11 cellular contexts compared by ENCODE assay signal in the genomic region with DNA sequence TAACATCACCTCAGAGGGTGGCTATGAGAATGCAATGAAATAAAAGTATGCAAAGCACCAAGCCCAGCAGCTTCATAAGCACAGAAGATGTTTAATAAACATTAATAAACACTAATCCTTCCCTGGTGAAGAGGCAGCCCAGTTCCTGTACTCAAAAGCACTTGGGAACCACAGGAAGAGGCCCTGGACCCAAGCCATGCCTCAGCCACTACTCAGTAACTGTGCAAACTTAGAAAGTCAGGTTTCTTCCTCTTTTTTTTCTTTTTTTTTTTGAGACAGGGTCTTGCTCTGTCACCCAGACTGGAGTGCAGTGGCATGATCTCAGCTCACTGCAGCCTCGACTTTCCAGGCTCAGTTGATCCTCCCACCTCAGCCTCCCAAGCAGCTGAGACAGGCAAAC. TPM values are rescaled to one million over a fixed set of nuclear protein-coding genes. Genes with fewer than 3 reads are reported as not detected.
DNase-seq lines count a peak whose midpoint lies in the region; ATAC-seq lines count a peak whose summit lies in the region.
"Had no signal": no experiment of that assay in that cellular context is flagged by ENCODE, and none has a peak within 500 bp of the region (broad histone marks: within the 10 kb centered on the region; RNA-seq: fewer than 3 reads in every experiment).

No MANE protein-coding gene starts in this region.

- H3K9me3 ChIP-seq in Karpas-422 (ENCODE audit: low read length): no peaks in the 10 kb centered on the region
- H3K9me3 ChIP-seq in naive thymus-derived CD4-positive, alpha-beta T cell (ENCODE audit: control insufficient read depth in 2 of 3, low read length in 3 of 3): no peaks in the 10 kb centered on the region
- H3K9me3 ChIP-seq in effector memory CD4-positive, alpha-beta T cell (ENCODE audit: control insufficient read depth, low read length): no peaks in the 10 kb centered on the region
- H3K9me3 ChIP-seq: prostate gland had no signal

- no peak overlapping the region for H3K4me3 ChIP-seq in Karpas-422 (ENCODE audit: low read length)
- no peak overlapping the region for H3K4me3 ChIP-seq in naive thymus-derived CD4-positive, alpha-beta T cell (ENCODE audit: low read length)
- H3K4me3 ChIP-seq in effector memory CD4-positive, alpha-beta T cell (ENCODE audit: insufficient read depth, low read depth, low read length, poor library complexity, severe bottlenecking): no peak overlapping the region
- H3K4me3 ChIP-seq: prostate gland had no signal

- no peak for ATAC-seq in activated T-helper 17 cell treated with anti-CD3 and anti-CD28 coated beads, Interleukin-2, amount 50 U/mL, for 72 hours (replicated peaks)
- ATAC-seq in naive thymus-derived CD4-positive, alpha-beta T cell: peak; percentile 39
- ATAC-seq in HG03025 (IDR thresholded peaks at IDR 0.05; ENCODE audit: low FRiP score, unreplicated experiment): no peak

- no peak overlapping the region for H3K9ac ChIP-seq in Karpas-422 (ENCODE audit: low read length)

- no peak overlapping the region for H3K27ac ChIP-seq in Karpas-422 (ENCODE audit: low read length)
- no peak overlapping the region for H3K27ac ChIP-seq in naive thymus-derived CD4-positive, alpha-beta T cell (ENCODE audit: low read depth, low read length)
- H3K27ac ChIP-seq in effector memory CD4-positive, alpha-beta T cell (ENCODE audit: insufficient read depth, low read length, poor library complexity, severe bottlenecking): no peak overlapping the region
- H3K27ac ChIP-seq: prostate gland, VCaP had no signal

- H3K36me3 Mint-ChIP-seq in activated T-helper 17 cell treated with anti-CD3 and anti-CD28 coated beads, Interleukin-2, amount 50 U/mL, for 72 hours (ENCODE audit: low read depth): peaks cover 60% of the 10 kb centered on the region
- peaks cover 0 to 30% (median 0%) of the 10 kb centered on the region in 5 donors for H3K36me3 Mint-ChIP-seq in naive thymus-derived CD4-positive, alpha-beta T cell

- H4K20me1 ChIP-seq in Karpas-422 (ENCODE audit: insufficient read depth, low read depth, low read length): peaks cover 83% of the 10 kb centered on the region

- H3K4me1 Mint-ChIP-seq in activated T-helper 17 cell treated with anti-CD3 and anti-CD28 coated beads, Interleukin-2, amount 50 U/mL, for 72 hours: peaks cover 59% of the 10 kb centered on the region
- peaks cover 48 to 92% (median 80%) of the 10 kb centered on the region in 7 donors for H3K4me1 Mint-ChIP-seq in naive thymus-derived CD4-positive, alpha-beta T cell

- intact Hi-C loops in naive thymus-derived CD4-positive, alpha-beta T cell (cut with micrococcal nuclease): loop anchor here (2.0 to 10.0 kb wide), 4 partner anchors 23 to 475 kb away; a partner anchor contains a TSS

- no peaks in the 10 kb centered on the region; the same call in 1 of the 2 replicates for H3K27me3 ChIP-seq in Karpas-422 (ENCODE audit: low read length)
- H3K27me3 ChIP-seq in naive thymus-derived CD4-positive, alpha-beta T cell (ENCODE audit: control insufficient read depth in 2 of 2, insufficient read depth in 2 of 2, low read length in 2 of 2): no peaks in the 10 kb centered on the region
- H3K27me3 ChIP-seq in effector memory CD4-positive, alpha-beta T cell (replicated peaks; ENCODE audit: control insufficient read depth, insufficient read depth, low read length, poor library complexity, severe bottlenecking): no peaks in the 10 kb centered on the region

- peaks cover 31% of the 10 kb centered on the region for H3K36me3 ChIP-seq in Karpas-422 (ENCODE audit: insufficient read depth, low read length)
- H3K36me3 ChIP-seq in naive thymus-derived CD4-positive, alpha-beta T cell (ENCODE audit: control insufficient read depth in 2 of 3, insufficient read depth in 3 of 3, low read length in 3 of 3): peaks cover 0 to 7% (median 0%) of the 10 kb centered on the region in 3 experiments
- H3K36me3 ChIP-seq in effector memory CD4-positive, alpha-beta T cell (ENCODE audit: control insufficient read depth, insufficient read depth, low read length): no peaks in the 10 kb centered on the region
- H3K36me3 ChIP-seq: prostate gland had no signal

- H3K27ac Mint-ChIP-seq in activated T-helper 17 cell treated with anti-CD3 and anti-CD28 coated beads, Interleukin-2, amount 50 U/mL, for 72 hours: peak overlapping the region; percentile 53
- H3K27ac Mint-ChIP-seq in naive thymus-derived CD4-positive, alpha-beta T cell: peak overlapping the region in 8 of 9 donors; percentile 5 to 95 (median 64)

- H3K79me2 ChIP-seq in Karpas-422 (ENCODE audit: low read length): peaks cover 73% of the 10 kb centered on the region

- DNase-seq in GDM1 (lab: John Stamatoyannopoulos, UW) (peak; percentile 51), Karpas-422 (peak; percentile 52), retina (no peak), COR-L47 (lab: John Stamatoyannopoulos, UW) (no peak)
- no peak for DNase-seq in naive thymus-derived CD4-positive, alpha-beta T cell
- DNase-seq in effector memory CD4-positive, alpha-beta T cell: no peak
- DNase-seq: NCI-H510A had no signal

- CTCF ChIA-PET in naive thymus-derived CD4-positive, alpha-beta T cell (lab: Charles Lee): interaction anchor here (0.6 kb wide), 1 partner anchor 99 kb away, joined by 5 read pairs; no protein-coding TSS in a partner anchor

- H3K4me1 ChIP-seq in Karpas-422 (ENCODE audit: low read length): peaks cover 59% of the 10 kb centered on the region
- H3K4me1 ChIP-seq in naive thymus-derived CD4-positive, alpha-beta T cell (ENCODE audit: control insufficient read depth in 2 of 2, insufficient read depth in 2 of 2, low read length in 2 of 2): peaks cover 12 to 33% of the 10 kb centered on the region in 2 donors
- H3K4me1 ChIP-seq in effector memory CD4-positive, alpha-beta T cell (ENCODE audit: control insufficient read depth, insufficient read depth, low read length, poor library complexity, severe bottlenecking): peaks cover 21% of the 10 kb centered on the region

- no peak overlapping the region for H3K4me2 ChIP-seq in Karpas-422 (ENCODE audit: low read depth, low read length, poor library complexity, severe bottlenecking)

- POLR2A ChIA-PET in naive thymus-derived CD4-positive, alpha-beta T cell (lab: Charles Lee): interaction anchor here (1.0 kb wide), 1 partner anchor 40 kb away, joined by 3 read pairs; no protein-coding TSS in a partner anchor

- H3K27me3 Mint-ChIP-seq in activated T-helper 17 cell treated with anti-CD3 and anti-CD28 coated beads, Interleukin-2, amount 50 U/mL, for 72 hours: no peaks in the 10 kb centered on the region
- no peaks in the 10 kb centered on the region for H3K27me3 Mint-ChIP-seq in naive thymus-derived CD4-positive, alpha-beta T cell

- H2AFZ ChIP-seq in Karpas-422 (ENCODE audit: low read length): no peak overlapping the region

- H3K9me3 Mint-ChIP-seq in activated T-helper 17 cell treated with anti-CD3 and anti-CD28 coated beads, Interleukin-2, amount 50 U/mL, for 72 hours: no peaks in the 10 kb centered on the region
- H3K9me3 Mint-ChIP-seq in naive thymus-derived CD4-positive, alpha-beta T cell: no peaks in the 10 kb centered on the region

- peak overlapping the region; percentile 9 for H3K4me3 Mint-ChIP-seq in activated T-helper 17 cell treated with anti-CD3 and anti-CD28 coated beads, Interleukin-2, amount 50 U/mL, for 72 hours
- peak overlapping the region in 8 of 10 donors; percentile 2 to 83 (median 31) for H3K4me3 Mint-ChIP-seq in naive thymus-derived CD4-positive, alpha-beta T cell

- no peaks in the 10 kb centered on the region for H3K9me2 ChIP-seq in Karpas-422 (replicated peaks; ENCODE audit: insufficient read depth, low read length)

RNA-seq across cellular contexts. Expression of a gene that starts 5.3 kb away (rescaled TPM):
- 34.2 and 35.2 TPM in 2 replicates for total RNA-seq in Karpas-422 (2014; rRNA removed; shearing (Covaris generic); ENCODE audit: low replicate concordance)
- 10 to 100 TPM; 47.7 to 73.8 TPM for total RNA-seq in activated T-helper 17 cell treated with anti-CD3 and anti-CD28 coated beads, Interleukin-2, amount 50 U/mL, for 72 hours
- total RNA-seq in naive thymus-derived CD4-positive, alpha-beta T cell: 10 to 100 TPM; 58.8 to 92.7 (median 70.6) TPM
- polyA plus RNA-seq in naive thymus-derived CD4-positive, alpha-beta T cell: 10 to 100 TPM; 26.3 to 45.6 TPM

Comparison
In these comparisons a context has a peak if more than half of its experiments do, and no peak if none do; other contexts are left out.
1. DNase-seq: peak in GDM1 (single experiment) and Karpas-422 (single experiment); none in naive thymus-derived CD4-positive, alpha-beta T cell (0 of 9), retina (single experiment), COR-L47 (single experiment) and effector memory CD4-positive, alpha-beta T cell (0 of 3).